In the genomic region with DNA sequence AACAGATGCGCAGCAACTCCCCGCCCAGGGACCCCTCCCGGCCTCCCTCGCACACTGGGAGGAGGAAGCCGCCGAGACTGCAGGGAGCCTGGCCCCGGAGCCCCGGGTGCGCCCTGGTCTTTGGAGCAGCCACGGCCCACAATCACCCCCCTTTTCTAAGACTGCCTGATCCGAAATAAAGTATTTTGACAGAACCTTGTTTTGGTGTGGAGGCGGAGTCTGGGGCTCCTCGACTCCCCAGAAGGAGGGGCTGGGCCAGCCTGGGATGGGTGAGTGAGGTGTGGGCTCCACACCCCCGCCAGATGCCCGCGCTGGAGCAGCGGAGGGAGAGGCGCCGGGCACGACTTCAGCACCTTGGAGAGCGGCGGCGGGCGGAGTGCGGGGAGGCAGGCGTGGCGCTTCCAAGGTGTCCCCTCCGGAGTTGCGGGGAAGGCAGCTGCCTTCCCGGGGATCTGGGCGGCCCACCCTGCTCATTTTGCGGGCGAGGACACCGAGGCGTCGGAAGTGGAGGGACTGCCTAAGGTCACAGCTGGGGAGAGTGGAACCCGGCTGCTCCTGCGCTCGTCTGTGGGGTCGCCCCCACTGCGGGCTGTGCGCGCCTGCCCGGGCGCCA, we compare ENCODE assay signal across 9 cellular contexts. TPM values are rescaled to one million over a fixed set of nuclear protein-coding genes. Genes with fewer than 3 reads are reported as not detected.
DNase-seq lines count a peak whose midpoint lies in the region; ATAC-seq and TF ChIP-seq lines count a peak whose summit lies in the region.
"Had no signal": no experiment of that assay in that cellular context is flagged by ENCODE, and none has a peak within 500 bp of the region (broad histone marks: within the 10 kb centered on the region; RNA-seq: fewer than 3 reads in every experiment).

No MANE protein-coding gene starts in this region.

- DNase-seq in HEK293T (ENCODE audit: extremely low spot score) (peak; percentile 77), SK-N-SH (peak; percentile 84), iPS-NIHi7 (ENCODE audit: extremely low spot score) (peak; percentile 86), SK-N-DZ (ENCODE audit: low spot score) (no peak), DMS153 treated with DMSO at 0.1 percent for 48 hours (lab: John Stamatoyannopoulos, UW; ENCODE audit: unreplicated experiment) (no peak)
- DNase-seq in activated naive CD4-positive, alpha-beta T cell treated with anti-CD3 and anti-CD28 coated beads for 36 hours, result peak; percentile 71
- peak; percentile 74 for DNase-seq in stimulated activated CD4-positive, alpha-beta T cell treated with anti-CD3 and anti-CD28 coated beads, Interleukin-4, amount 100 ng/mL, for 1 hour

- no peaks in the 10 kb centered on the region for H3K9me2 ChIP-seq in SK-N-SH

- intact Hi-C loops in activated naive CD4-positive, alpha-beta T cell treated with anti-CD3 and anti-CD28 coated beads for 36 hours (cut with micrococcal nuclease), result no loop called here

- no peak overlapping the region for H2AFZ ChIP-seq in SK-N-SH (ENCODE audit: low read depth)

- H3K4me1 ChIP-seq in SK-N-SH (ENCODE audit: control insufficient read depth in 1 of 2, insufficient read depth in 2 of 2, low read depth in 1 of 2, low read length in 1 of 2), result peaks cover 0 to 8% of the 10 kb centered on the region in 2 experiments; a peak in 1 of 4 replicates

- no peak for TF ChIP-seq RAD21 in SK-N-SH (IDR thresholded peaks at IDR 0.05; ENCODE audit: low read length)

- no peaks in the 10 kb centered on the region for H3K79me2 ChIP-seq in SK-N-SH (ENCODE audit: insufficient read depth)

- no peak for ATAC-seq in HG03457 (IDR thresholded peaks at IDR 0.05; ENCODE audit: unreplicated experiment)

- H3K27ac Mint-ChIP-seq in activated naive CD4-positive, alpha-beta T cell treated with anti-CD3 and anti-CD28 coated beads for 36 hours, result no peak overlapping the region

- peaks cover 10% of the 10 kb centered on the region; the same call in 1 of the 2 replicates for H4K20me1 ChIP-seq in SK-N-SH (ENCODE audit: insufficient read depth)

- no peaks in the 10 kb centered on the region for H3K9me3 Mint-ChIP-seq in activated naive CD4-positive, alpha-beta T cell treated with anti-CD3 and anti-CD28 coated beads for 36 hours

- H3K36me3 Mint-ChIP-seq in activated naive CD4-positive, alpha-beta T cell treated with anti-CD3 and anti-CD28 coated beads for 36 hours (ENCODE audit: low read depth), result peaks cover 1% of the 10 kb centered on the region

- H3K4me2 ChIP-seq in SK-N-SH, result peak overlapping the region; percentile 68
- H3K4me2 ChIP-seq: KMS-11 had no signal

- POLR2A ChIA-PET in HEK293T (lab: Yijun Ruan, JAX) (no interaction called here), SK-N-SH (lab: Yijun Ruan, JAX) (no interaction called here)

- 10% methylated on average over 15 of the region's 45 CpGs for WGBS in SK-N-SH (ENCODE audit: low lambda C conversion rate)

- H3K4me3 ChIP-seq in SK-N-SH (ENCODE audit: low read depth in 2 of 2, low read length in 1 of 2), result peak overlapping the region; percentile 24 to 44; a peak in 1 of 4 replicates

- H3K4me1 Mint-ChIP-seq in activated naive CD4-positive, alpha-beta T cell treated with anti-CD3 and anti-CD28 coated beads for 36 hours (ENCODE audit: low read depth), result peaks cover 3% of the 10 kb centered on the region

- peaks cover 16% of the 10 kb centered on the region for H3K27me3 ChIP-seq in SK-N-SH (ENCODE audit: insufficient read depth)

- H3K9ac ChIP-seq in SK-N-SH, result no peak overlapping the region
- H3K9ac ChIP-seq: KMS-11 had no signal

- no peak overlapping the region for H3K4me3 Mint-ChIP-seq in activated naive CD4-positive, alpha-beta T cell treated with anti-CD3 and anti-CD28 coated beads for 36 hours

- TF ChIP-seq EP300 in SK-N-SH (IDR thresholded peaks at IDR 0.05; ENCODE audit: borderline replicate concordance in 1 of 2, low read depth in 1 of 2, low read length in 1 of 2), result no peak

- TF ChIP-seq CTCF in SK-N-SH (IDR thresholded peaks at IDR 0.05), result no peak

- CTCF ChIA-PET in HEK293T (lab: Yijun Ruan, JAX), result interaction anchor here (1.6 kb wide), 1 partner anchor 16 kb away, joined by 4 read pairs; no protein-coding TSS in a partner anchor
- CTCF ChIA-PET in SK-N-SH (lab: Yijun Ruan, JAX), result interaction anchor here (0.7 to 1.3 kb wide), 3 partner anchors 9 to 60 kb away, joined by 3 to 5 read pairs (median 3); no protein-coding TSS in a partner anchor
- CTCF ChIA-PET in activated naive CD4-positive, alpha-beta T cell treated with anti-CD3 and anti-CD28 coated beads for 36 hours (lab: Charles Lee), result interaction anchor here (0.6 to 1.3 kb wide), 2 partner anchors 13 to 33 kb away, joined by 3 to 4 read pairs; no protein-coding TSS in a partner anchor

- H3K9me3 ChIP-seq in SK-N-SH, result no peaks in the 10 kb centered on the region

- peaks cover 0 to 4% of the 10 kb centered on the region in 2 experiments for H3K36me3 ChIP-seq in SK-N-SH (replicated peaks in 1 of 2; ENCODE audit: control insufficient read depth in 1 of 2, insufficient read depth in 2 of 2, low read length in 1 of 2)

- H3K27ac ChIP-seq in SK-N-SH (ENCODE audit: low read depth in 2 of 2, low read length in 1 of 2), result no peak overlapping the region
- H3K27ac ChIP-seq: KMS-11 had no signal

- peaks cover 15% of the 10 kb centered on the region for H3K27me3 Mint-ChIP-seq in activated naive CD4-positive, alpha-beta T cell treated with anti-CD3 and anti-CD28 coated beads for 36 hours (ENCODE audit: low read depth)

- no peaks in the 10 kb centered on the region for H3F3A ChIP-seq in SK-N-SH (replicated peaks; ENCODE audit: insufficient read depth)

TF ChIP-seq in HEK293T, 16 proteins besides CTCF, POLR2A, EP300 and RAD21:
- TF ChIP-seq HDGF (IDR thresholded peaks at IDR 0.05; ENCODE audit: borderline replicate concordance), result no peak
- TF ChIP-seq ELF4 (IDR thresholded peaks at IDR 0.05), result no peak
- no peak for TF ChIP-seq ARNT (IDR thresholded peaks at IDR 0.05)
- TF ChIP-seq SP1 (IDR thresholded peaks at IDR 0.05), result no peak
- TF ChIP-seq FOXK2 (IDR thresholded peaks at IDR 0.05), result no peak
- TF ChIP-seq FOXA1 (IDR thresholded peaks at IDR 0.05), result no peak
- no peak for TF ChIP-seq FOXM1 (IDR thresholded peaks at IDR 0.05; ENCODE audit: borderline replicate concordance)
- no peak for TF ChIP-seq L3MBTL2 (conservative IDR thresholded peaks at IDR 0.05)

TF ChIP-seq in SK-N-SH, 30 proteins besides CTCF, POLR2A, EP300 and RAD21 (continues in another document):
- TF ChIP-seq FOXJ3 (CRISPR knock-in tag; IDR thresholded peaks at IDR 0.05), result 0 out of 2 replicates have a peak, but pooled peaks have one; percentile 24
- TF ChIP-seq SIN3A (IDR thresholded peaks at IDR 0.05; ENCODE audit: borderline replicate concordance, low read depth, low read length), result no peak
- TF ChIP-seq YY1 (IDR thresholded peaks at IDR 0.05; ENCODE audit: low read depth), result no peak

RNA-seq across cellular contexts. Expression of gene SIRT6, which starts 9.4 kb away (rescaled TPM):
- 37.2 and 41.0 TPM in 2 replicates for polyA plus RNA-seq in SK-N-SH (2012; rRNA removed)
- 14.6 and 20.5 TPM in 2 replicates for polyA plus RNA-seq in SK-N-SH (2012; cell fraction: cytosol; rRNA removed)
- 121 and 130 TPM in 2 replicates for polyA plus RNA-seq in SK-N-SH (2012; cell fraction: nucleus; rRNA removed)
- total RNA-seq in activated naive CD4-positive, alpha-beta T cell treated with anti-CD3 and anti-CD28 coated beads for 36 hours, result 10 to 100 TPM; 20.0 to 20.1 TPM
- polyA plus RNA-seq in SK-N-DZ (2014; cell fraction: cytosol; rRNA removed), result 35.9 and 36.3 TPM in 2 replicates
- polyA plus RNA-seq in SK-N-DZ (2014; cell fraction: nucleus; rRNA removed), result 67.7 and 80.5 TPM in 2 replicates

RNA-seq across cellular contexts. Expression of gene ANKRD24, which starts 9.5 kb away (rescaled TPM):
- polyA plus RNA-seq in SK-N-SH (2012; rRNA removed), result 0.87 and 1.1 TPM in 2 replicates
- 0.38 and 0.42 TPM in 2 replicates for polyA plus RNA-seq in SK-N-SH (2012; cell fraction: cytosol; rRNA removed)
- polyA plus RNA-seq in SK-N-SH (2012; cell fraction: nucleus; rRNA removed), result 3.8 and 4.4 TPM in 2 replicates
- total RNA-seq in activated naive CD4-positive, alpha-beta T cell treated with anti-CD3 and anti-CD28 coated beads for 36 hours, result 1 to 10 TPM; 2.5 to 2.6 TPM
- 1.00 and 1.1 TPM in 2 replicates for polyA plus RNA-seq in SK-N-DZ (2014; cell fraction: cytosol; rRNA removed)
- polyA plus RNA-seq in SK-N-DZ (2014; cell fraction: nucleus; rRNA removed), result 1.9 and 2.9 TPM in 2 replicates

RNA-seq across cellular contexts. Expression of gene CREB3L3, which starts 19.5 kb away (rescaled TPM):
- polyA plus RNA-seq in SK-N-SH (2012; rRNA removed), result 0.05 TPM in 1 of 2 replicates, not detected in the other
- polyA plus RNA-seq in SK-N-SH (2012; cell fraction: cytosol; rRNA removed), result 0.01 and 0.04 TPM in 2 replicates
- 0.06 and 0.08 TPM in 2 replicates for polyA plus RNA-seq in SK-N-SH (2012; cell fraction: nucleus; rRNA removed)
- total RNA-seq in activated naive CD4-positive, alpha-beta T cell treated with anti-CD3 and anti-CD28 coated beads for 36 hours, result not detected
- not detected in 2 replicates for polyA plus RNA-seq in SK-N-DZ (2014; cell fraction: cytosol; rRNA removed)
- polyA plus RNA-seq in SK-N-DZ (2014; cell fraction: nucleus; rRNA removed), result 0.15 and 0.51 TPM in 2 replicates

RNA-seq across cellular contexts. Expression of gene MAP2K2, which starts 49.0 kb away (rescaled TPM):
- 67.2 and 114 TPM in 2 replicates for polyA plus RNA-seq in SK-N-SH (2012; rRNA removed)
- 55.7 and 82.6 TPM in 2 replicates for polyA plus RNA-seq in SK-N-SH (2012; cell fraction: cytosol; rRNA removed)
- 156 and 227 TPM in 2 replicates for polyA plus RNA-seq in SK-N-SH (2012; cell fraction: nucleus; rRNA removed)
- total RNA-seq in activated naive CD4-positive, alpha-beta T cell treated with anti-CD3 and anti-CD28 coated beads for 36 hours, result 100 to 1,000 TPM; 101 to 103 TPM
- polyA plus RNA-seq in SK-N-DZ (2014; cell fraction: cytosol; rRNA removed), result 125 and 130 TPM in 2 replicates
- polyA plus RNA-seq in SK-N-DZ (2014; cell fraction: nucleus; rRNA removed), result 70.3 and 81.0 TPM in 2 replicates

RNA-seq across cellular contexts. Expression of gene EBI3, which starts 56.4 kb away (rescaled TPM):
- 3.6 and 3.7 TPM in 2 replicates for polyA plus RNA-seq in SK-N-SH (2012; rRNA removed)
- 2.1 and 2.6 TPM in 2 replicates for polyA plus RNA-seq in SK-N-SH (2012; cell fraction: cytosol; rRNA removed)
- polyA plus RNA-seq in SK-N-SH (2012; cell fraction: nucleus; rRNA removed), result 2.1 and 2.9 TPM in 2 replicates
- 10 to 100 TPM in 1 of 2 experiments, 1 to 10 TPM in 1; 7.8 to 11.8 TPM for total RNA-seq in activated naive CD4-positive, alpha-beta T cell treated with anti-CD3 and anti-CD28 coated beads for 36 hours
- polyA plus RNA-seq in SK-N-DZ (2014; cell fraction: cytosol; rRNA removed), result not detected in 2 replicates
- polyA plus RNA-seq in SK-N-DZ (2014; cell fraction: nucleus; rRNA removed), result not detected in 2 replicates

Comparison
In these comparisons a context has a peak if more than half of its experiments do, and no peak if none do; other contexts are left out.
1. DNase-seq: peak in HEK293T (single experiment), SK-N-SH (single experiment), activated naive CD4-positive, alpha-beta T cell treated with anti-CD3 and anti-CD28 coated beads for 36 hours (single experiment), iPS-NIHi7 (single experiment) and stimulated activated CD4-positive, alpha-beta T cell treated with anti-CD3 and anti-CD28 coated beads, Interleukin-4, amount 100 ng/mL, for 1 hour (single experiment); none in SK-N-DZ (single experiment) and DMS153 treated with DMSO at 0.1 percent for 48 hours (single experiment).